18 cellular contexts compared by ENCODE assay signal in the genomic region with DNA sequence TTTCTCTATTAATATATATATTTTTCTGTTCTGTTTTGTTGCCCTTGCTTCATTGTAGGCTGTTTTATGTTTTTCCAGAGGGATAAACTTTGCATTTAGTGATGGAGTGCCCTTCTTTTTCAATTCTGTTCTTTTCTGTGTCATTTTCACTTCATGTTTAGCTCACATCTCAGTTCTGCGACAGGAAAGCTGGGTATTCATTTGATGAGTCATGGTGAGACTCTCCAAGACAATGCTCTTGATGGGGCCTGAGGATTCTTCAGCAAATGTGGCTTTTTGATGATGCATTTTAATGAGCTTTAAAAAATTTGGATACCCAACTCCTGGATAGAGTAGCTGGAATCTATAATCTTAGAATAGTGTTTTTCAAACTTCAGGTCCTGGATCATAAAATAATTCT. TPM values are rescaled to one million over a fixed set of nuclear protein-coding genes. Genes with fewer than 3 reads are reported as not detected.
DNase-seq lines count a peak whose midpoint lies in the region; ATAC-seq, FAIRE-seq and TF ChIP-seq lines count a peak whose summit lies in the region.
"Had no signal": no experiment of that assay in that cellular context is flagged by ENCODE, and none has a peak within 500 bp of the region (broad histone marks: within the 10 kb centered on the region; RNA-seq: fewer than 3 reads in every experiment).

No MANE protein-coding gene starts in this region.

- no peaks in the 10 kb centered on the region for H3K4me1 ChIP-seq in trophoblast cell (ENCODE audit: control insufficient read depth in 1 of 2, insufficient read depth in 2 of 2, low read length in 2 of 2)
- H3K4me1 ChIP-seq: colonic mucosa, right lobe of liver had no signal

- H3K18ac ChIP-seq in trophoblast cell (ENCODE audit: low read length) = no peak overlapping the region

- H3K79me1 ChIP-seq in trophoblast cell (ENCODE audit: low read length) = no peaks in the 10 kb centered on the region

- no peaks in the 10 kb centered on the region for H3K79me2 ChIP-seq in trophoblast cell (ENCODE audit: control insufficient read depth, insufficient read depth, low read length, poor library complexity)

- H3K4me2 ChIP-seq in trophoblast cell (ENCODE audit: low read length) = no peak overlapping the region

- H2AFZ ChIP-seq in trophoblast cell (ENCODE audit: insufficient read depth, low read length, poor library complexity) = no peak overlapping the region

- no peak overlapping the region for H4K12ac ChIP-seq in trophoblast cell (ENCODE audit: low read depth, low read length)

- no peak overlapping the region for H3K27ac ChIP-seq in trophoblast cell (ENCODE audit: low read depth, low read length)
- H3K27ac ChIP-seq: colonic mucosa, right lobe of liver had no signal

- H3K9me3 ChIP-seq in trophoblast cell (ENCODE audit: insufficient read depth, low read depth, low read length) = no peaks in the 10 kb centered on the region
- H3K9me3 ChIP-seq: colonic mucosa, right lobe of liver had no signal

- no peak overlapping the region for H2BK120ac ChIP-seq in trophoblast cell (ENCODE audit: insufficient read depth, low read length, poor library complexity)

- no CpG with 5 or more reads among the region's 1 CpG for WGBS in trophoblast cell (ENCODE audit: extremely low coverage, insufficient coverage, insufficient read length)

- no peak overlapping the region for H4K91ac ChIP-seq in trophoblast cell (ENCODE audit: low read depth, low read length)

- no peak overlapping the region for H3K14ac ChIP-seq in trophoblast cell (ENCODE audit: low read length)

- DNase-seq in GM03348 (ENCODE audit: low spot score) (peak; percentile 77), RCC 7860 (ENCODE audit: low spot score) (peak; percentile 62), epithelial cell of esophagus (ENCODE audit: low read depth) (peak; percentile 49), renal cortical epithelial cell (ENCODE audit: low read depth) (peak; percentile 61), trophoblast cell (no peak), NCI-H524 treated with DMSO at 0.1 percent for 48 hours (lab: John Stamatoyannopoulos, UW) (no peak)
- DNase-seq: activated CD8-positive, alpha-beta memory T cell treated with anti-CD3 and anti-CD28 coated beads for 24 hours; activated naive CD4-positive, alpha-beta T cell treated with anti-CD3 and anti-CD28 coated beads, Interleukin-2, amount 10 ng/mL, durations not matched to agents 7 days and 5 days; colonic mucosa; COR-L47; kidney; naive thymus-derived CD8-positive, alpha-beta T cell; NCI-H2227 treated with DMSO at 0.1 percent for 48 hours; right lobe of liver had no signal

- H3K4me3 ChIP-seq in epithelial cell of esophagus (ENCODE audit: low read length) = no peak overlapping the region
- no peak overlapping the region for H3K4me3 ChIP-seq in trophoblast cell (ENCODE audit: low read depth, low read length)
- H3K4me3 ChIP-seq: colonic mucosa, right lobe of liver had no signal

- no peak overlapping the region for H2BK12ac ChIP-seq in trophoblast cell (ENCODE audit: low read length)

- no peak overlapping the region for H3K9ac ChIP-seq in trophoblast cell (ENCODE audit: low read length)

- H2AK5ac ChIP-seq in trophoblast cell (ENCODE audit: low read length) = no peak overlapping the region

- H3K36me3 ChIP-seq in trophoblast cell (ENCODE audit: control insufficient read depth in 1 of 2, insufficient read depth in 2 of 2, low read length in 2 of 2) = no peaks in the 10 kb centered on the region
- H3K36me3 ChIP-seq: colonic mucosa, right lobe of liver had no signal

- no peak overlapping the region for H3K23ac ChIP-seq in trophoblast cell (ENCODE audit: low read length)

- H3K4ac ChIP-seq in trophoblast cell (ENCODE audit: low read depth, low read length) = no peak overlapping the region

- no peak overlapping the region for H4K8ac ChIP-seq in trophoblast cell (ENCODE audit: low read depth, low read length)

- FAIRE-seq in RCC 7860 (lab: Jason Lieb, UNC) = peak; percentile 91
- FAIRE-seq: frontal cortex, TTC549 had no signal

- H3K27me3 ChIP-seq in trophoblast cell (ENCODE audit: insufficient read depth, low read length) = no peaks in the 10 kb centered on the region
- H3K27me3 ChIP-seq: colonic mucosa, right lobe of liver had no signal

- no peak for TF ChIP-seq CTCF in epithelial cell of esophagus (IDR thresholded peaks at IDR 0.05; ENCODE audit: insufficient read depth, low read depth, low read length, missing control alignments)

- ATAC-seq in HG03045 (IDR thresholded peaks at IDR 0.05; ENCODE audit: unreplicated experiment) (no peak), HG02981 (IDR thresholded peaks at IDR 0.05; ENCODE audit: unreplicated experiment) (no peak)
- ATAC-seq: naive thymus-derived CD8-positive, alpha-beta T cell; right lobe of liver had no signal

- H2BK5ac ChIP-seq in trophoblast cell (ENCODE audit: low read depth, low read length, poor library complexity) = no peak overlapping the region

RNA-seq across cellular contexts. Expression of a gene that starts 56.5 kb away (rescaled TPM):
- total RNA-seq in renal cortical epithelial cell = not detected in 2 replicates
- not detected in 2 replicates for polyA plus RNA-seq in trophoblast cell (2013)
- total RNA-seq: colonic mucosa; frontal cortex; kidney; naive thymus-derived CD8-positive, alpha-beta T cell; right lobe of liver had no signal
- polyA plus RNA-seq: naive thymus-derived CD8-positive, alpha-beta T cell had no signal

Comparison
In these comparisons a context has a peak if more than half of its experiments do, and no peak if none do; other contexts are left out.
1. DNase-seq: peak in GM03348 (single experiment), RCC 7860 (single experiment), epithelial cell of esophagus (single experiment) and renal cortical epithelial cell (single experiment); none in trophoblast cell (0 of 2) and NCI-H524 treated with DMSO at 0.1 percent for 48 hours (single experiment).